Comparison of ENCODE assay signal across 1 cellular context in the genomic region with DNA sequence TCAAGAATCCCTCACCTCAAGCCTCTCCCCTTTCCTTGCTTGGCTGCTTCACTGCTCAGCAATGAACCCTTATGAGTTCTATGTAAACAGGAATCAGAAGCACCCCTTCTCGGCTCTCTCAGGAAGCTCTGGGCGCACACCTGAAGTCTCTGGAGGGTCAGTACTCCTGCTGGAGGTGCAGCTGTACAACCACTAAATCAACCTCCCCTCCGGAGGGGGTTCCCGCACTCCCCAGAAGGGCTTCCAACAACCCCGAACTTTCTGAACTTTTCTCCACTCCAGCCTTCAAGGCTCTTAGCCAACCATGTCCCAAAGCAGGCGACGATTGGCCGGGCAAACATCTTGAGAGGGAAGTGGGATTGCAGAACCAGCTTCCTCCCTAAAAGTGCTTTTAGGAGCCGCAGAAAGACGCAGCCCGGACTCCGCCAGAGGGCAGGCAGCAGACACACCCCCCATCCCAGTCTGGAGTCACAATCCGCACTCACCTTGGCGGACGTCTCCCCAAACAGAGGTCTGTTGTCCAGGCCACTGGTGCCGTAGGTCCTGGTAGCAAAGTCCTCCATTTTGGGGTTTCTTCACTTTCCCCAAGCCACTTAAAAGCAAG.
A peak's percentile ranks its signal among the peaks of the same experiment; 100 is the strongest.
TF ChIP-seq lines count a peak whose summit lies in the region.

No MANE protein-coding gene starts in this region.

TF ChIP-seq in HEK293, 187 proteins besides CTCF, POLR2A, EP300 and RAD21 (continued from another document):
- TF ChIP-seq TRIM28 (IDR thresholded peaks at IDR 0.05; ENCODE audit: borderline replicate concordance, low read length) = peak; percentile 42; the same call in 1 of the 2 replicates
- TF ChIP-seq MZF1 (tag by site-specific recombination; IDR thresholded peaks at IDR 0.05; ENCODE audit: borderline replicate concordance) = no peak
- TF ChIP-seq ZNF274 (IDR thresholded peaks at IDR 0.05; ENCODE audit: low read length) = no peak
- TF ChIP-seq ZNF274 (tag by site-specific recombination; IDR thresholded peaks at IDR 0.05; ENCODE audit: borderline replicate concordance) = no peak
- TF ChIP-seq ZNF335 (tag by site-specific recombination; conservative IDR thresholded peaks at IDR 0.05) = no peak
- TF ChIP-seq ZNF670 (tag by site-specific recombination; IDR thresholded peaks at IDR 0.05; ENCODE audit: low read depth) = no peak
- no peak for TF ChIP-seq ZBTB10 (tag by site-specific recombination; IDR thresholded peaks at IDR 0.05)
- TF ChIP-seq, protein P1, sequence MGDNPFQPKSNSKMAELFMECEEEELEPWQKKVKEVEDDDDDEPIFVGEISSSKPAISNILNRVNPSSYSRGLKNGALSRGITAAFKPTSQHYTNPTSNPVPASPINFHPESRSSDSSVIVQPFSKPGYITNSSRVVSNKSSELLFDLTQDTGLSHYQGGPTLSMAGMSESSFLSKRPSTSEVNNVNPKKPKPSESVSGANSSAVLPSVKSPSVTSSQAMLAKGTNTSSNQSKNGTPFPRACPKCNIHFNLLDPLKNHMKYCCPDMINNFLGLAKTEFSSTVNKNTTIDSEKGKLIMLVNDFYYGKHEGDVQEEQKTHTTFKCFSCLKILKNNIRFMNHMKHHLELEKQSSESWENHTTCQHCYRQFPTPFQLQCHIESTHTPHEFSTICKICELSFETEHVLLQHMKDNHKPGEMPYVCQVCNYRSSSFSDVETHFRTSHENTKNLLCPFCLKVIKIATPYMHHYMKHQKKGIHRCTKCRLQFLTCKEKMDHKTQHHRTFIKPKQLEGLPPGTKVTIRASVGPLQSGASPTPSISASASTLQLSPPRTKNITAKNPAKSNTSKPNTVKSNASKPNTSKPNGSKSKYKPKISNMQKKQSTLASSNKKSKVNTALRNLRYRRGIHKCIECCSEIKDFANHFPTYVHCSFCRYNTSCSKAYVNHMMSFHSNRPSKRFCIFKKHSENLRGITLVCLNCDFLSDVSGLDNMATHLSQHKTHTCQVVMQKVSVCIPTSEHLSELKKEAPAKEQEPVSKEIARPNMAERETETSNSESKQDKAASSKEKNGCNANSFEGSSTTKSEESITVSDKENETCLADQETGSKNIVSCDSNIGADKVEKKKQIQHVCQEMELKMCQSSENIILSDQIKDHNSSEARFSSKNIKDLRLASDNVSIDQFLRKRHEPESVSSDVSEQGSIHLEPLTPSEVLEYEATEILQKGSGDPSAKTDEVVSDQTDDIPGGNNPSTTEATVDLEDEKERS (tag by site-specific recombination; IDR thresholded peaks at IDR 0.05) = no peak
- no peak for TF ChIP-seq ZBTB21 (tag by site-specific recombination; IDR thresholded peaks at IDR 0.05)
TF ChIP-seq in HEK293: peak in this region for 6.
